ENCODE assay signal across 10 cellular contexts in genomic region chr1:205668951-205669340, GRCh38.
DNase-seq lines count a peak whose midpoint lies in the region; ATAC-seq and TF ChIP-seq lines count a peak whose summit lies in the region.
"Had no signal": no experiment of that assay in that cellular context is flagged by ENCODE, and none has a peak within 500 bp of the region (broad histone marks: within the 10 kb centered on the region; RNA-seq: fewer than 3 reads in every experiment).

No MANE protein-coding gene starts in this region.

- H3K36me3 ChIP-seq in neuron (ENCODE audit: insufficient read depth, low read length) (no peaks in the 10 kb centered on the region), tibial artery (no peaks in the 10 kb centered on the region)

- TF ChIP-seq CTCF in GM13977 (IDR thresholded peaks at IDR 0.05; ENCODE audit: extremely low read depth, insufficient read depth, missing control alignments), result peak; percentile 28
- no peak for TF ChIP-seq CTCF in tibial artery (IDR thresholded peaks at IDR 0.05)

- H3K27me3 ChIP-seq in neuron (ENCODE audit: insufficient read depth, low read length) (no peaks in the 10 kb centered on the region), tibial artery (peaks cover 0 to 3% of the 10 kb centered on the region in 2 donors)

- DNase-seq in GM13977 (ENCODE audit: low spot score), result peak; percentile 79
- DNase-seq in NCI-H1417 treated with DMSO at 0.1 percent for 48 hours (lab: John Stamatoyannopoulos, UW), result no peak
- no peak for DNase-seq in activated gamma-delta T cell treated with Interleukin-2 at 50 U/mL for 16 hours
- DNase-seq in tibial artery, result no peak
- DNase-seq in NCI-H2081 (lab: John Stamatoyannopoulos, UW), result no peak
- DNase-seq: activated CD8-positive, alpha-beta memory T cell treated with anti-CD3 and anti-CD28 coated beads, Interleukin-2, amount 50 U/mL, for 4 hours; GDM1 had no signal

- H3K27ac ChIP-seq in angular gyrus (ENCODE audit: low read depth, low read length) (peak overlapping the region; percentile 90), tibial artery (no peak overlapping the region)

- peaks cover 40% of the 10 kb centered on the region for H3K4me1 ChIP-seq in neuron (ENCODE audit: insufficient read depth, low read length)
- H3K4me1 ChIP-seq in tibial artery, result peaks cover 0 to 29% (median 12%) of the 10 kb centered on the region in 4 donors

- peak; percentile 35 for ATAC-seq in HG02938 (IDR thresholded peaks at IDR 0.05; ENCODE audit: unreplicated experiment)

- intact Hi-C loops in tibial artery (cut with DNase I; ENCODE audit: low total_unique reads), result no loop called here

- H3K9me3 ChIP-seq in neuron (ENCODE audit: low read length) (no peaks in the 10 kb centered on the region), tibial artery (no peaks in the 10 kb centered on the region)

- no peak overlapping the region for H3K4me3 ChIP-seq in neuron (ENCODE audit: low read length)
- H3K4me3 ChIP-seq in tibial artery, result no peak overlapping the region

- in situ Hi-C loops in GM13977 (cut with MboI; ENCODE audit: low pct_unique_long_range_greater_than_20kb, low sequenced_read_pairs, unreplicated experiment), result loop anchor here (5.0 to 10.0 kb wide), 2 partner anchors 38 to 144 kb away; no protein-coding TSS in a partner anchor

- peak overlapping the region; percentile 26 for H2AFZ ChIP-seq in neuron (ENCODE audit: low read depth, low read length)
